8 cellular contexts compared by ENCODE assay signal in the genomic region with DNA sequence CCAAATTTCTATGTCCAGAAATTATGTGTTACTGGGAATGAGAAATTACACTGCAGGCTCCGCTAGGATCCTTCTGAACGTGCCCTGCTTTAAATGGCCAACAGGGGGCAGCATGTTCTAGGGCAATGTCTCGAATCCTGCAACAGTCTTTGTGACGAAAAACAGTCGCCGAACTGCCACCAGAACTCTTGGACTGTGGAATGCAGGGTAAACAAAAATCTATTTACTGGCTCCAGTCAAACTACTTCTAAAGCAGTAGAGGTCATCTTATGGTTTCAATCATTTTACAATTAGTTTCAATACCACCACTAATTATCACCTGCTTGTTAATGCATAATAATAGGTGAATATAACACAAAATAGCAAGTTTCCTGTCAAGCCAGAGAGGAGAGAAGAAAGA. TPM values are rescaled to one million over a fixed set of nuclear protein-coding genes. Genes with fewer than 3 reads are reported as not detected.
DNase-seq lines count a peak whose midpoint lies in the region; ATAC-seq and TF ChIP-seq lines count a peak whose summit lies in the region.

No MANE protein-coding gene starts in this region.

- intact Hi-C loops in right cardiac atrium (cut with DNase I): loop anchor here in 2 of 4 donors (5.0 to 10.0 kb wide), 2 partner anchors 114 to 121 kb away; a partner anchor contains a TSS

- no peaks in the 10 kb centered on the region for H3K4me1 ChIP-seq in right cardiac atrium (ENCODE audit: control insufficient read depth, insufficient read depth, low read length)

- H3K27me3 Mint-ChIP-seq in T-helper 17 cell: peaks cover 17% of the 10 kb centered on the region

- H3K9me3 ChIP-seq in T-helper 17 cell (ENCODE audit: control insufficient read depth, low read length, poor library complexity, severe bottlenecking): no peaks in the 10 kb centered on the region
- no peaks in the 10 kb centered on the region for H3K9me3 ChIP-seq in right cardiac atrium (ENCODE audit: control insufficient read depth, low read length)

- peak overlapping the region; percentile 78 for H3K27ac ChIP-seq in angular gyrus (ENCODE audit: low read depth, low read length)
- no peak overlapping the region for H3K27ac ChIP-seq in right cardiac atrium (ENCODE audit: low read length)

- H3K4me1 Mint-ChIP-seq in T-helper 17 cell: peaks cover 3% of the 10 kb centered on the region

- DNase-seq in GM12864 (ENCODE audit: low read depth) (peak; percentile 48), NCI-H146 (lab: John Stamatoyannopoulos, UW) (peak; percentile 85), T-helper 17 cell (peak; percentile 49 to 72 (median 55)), right cardiac atrium (peak; percentile 78 to 90 (median 86)), retina (peak; percentile 76)

- H3K36me3 Mint-ChIP-seq in T-helper 17 cell (ENCODE audit: low read depth): no peaks in the 10 kb centered on the region

- H3K27me3 ChIP-seq in right cardiac atrium (ENCODE audit: control insufficient read depth, insufficient read depth): no peaks in the 10 kb centered on the region

- no peak overlapping the region for H3K27ac Mint-ChIP-seq in T-helper 17 cell

- H3K4me3 ChIP-seq in GM12864 (ENCODE audit: low read depth, low read length) (no peak overlapping the region), right cardiac atrium (ENCODE audit: low read length) (peak overlapping the region; percentile 40)

- under 1% methylated on average over 6 of the region's 6 CpGs for WGBS in right cardiac atrium

- peak overlapping the region; percentile 69 for H3K4me3 Mint-ChIP-seq in T-helper 17 cell

- ATAC-seq in HG02759 (IDR thresholded peaks at IDR 0.05; ENCODE audit: unreplicated experiment) (peak; percentile 82), T-helper 17 cell (peak; percentile 95), right cardiac atrium (peak; percentile 86 to 90), HG03196 (IDR thresholded peaks at IDR 0.05; ENCODE audit: unreplicated experiment) (no peak)

- TF ChIP-seq CTCF in GM12864 (IDR thresholded peaks at IDR 0.05; ENCODE audit: low read depth, low read length, missing control alignments): peak; percentile 80

RNA-seq across cellular contexts. Expression of a gene that starts 9.8 kb away (rescaled TPM):
- total RNA-seq in T-helper 17 cell: 10 to 100 TPM; 10.1 to 10.4 TPM
- 10 to 100 TPM; 18.6 to 21.8 (median 19.4) TPM for total RNA-seq in right cardiac atrium
- polyA plus RNA-seq in right cardiac atrium: 12.5 TPM

RNA-seq across cellular contexts. Expression of a gene that starts 59.0 kb away (rescaled TPM):
- 10 to 100 TPM in 1 of 2 donors, 1 to 10 TPM in 1; 10.0 to 11.1 TPM for total RNA-seq in T-helper 17 cell
- total RNA-seq in right cardiac atrium: 10 to 100 TPM; 17.6 to 30.9 (median 20.4) TPM
- polyA plus RNA-seq in right cardiac atrium: 16.9 TPM
